In genomic region chr11:16169946-16170345, GRCh38 we compare ENCODE assay signal across 1 cellular context.
TF ChIP-seq lines count a peak whose summit lies in the region.

No MANE protein-coding gene starts in this region.

TF ChIP-seq in IMR-90, 13 proteins besides CTCF, POLR2A, EP300 and RAD21:
- no peak for TF ChIP-seq FOS (IDR thresholded peaks at IDR 0.05; ENCODE audit: low read depth, low read length)
- TF ChIP-seq ELK1 (IDR thresholded peaks at IDR 0.05; ENCODE audit: borderline replicate concordance, low read depth, low read length): no peak
- TF ChIP-seq MXI1 (IDR thresholded peaks at IDR 0.05; ENCODE audit: borderline replicate concordance, low read depth, low read length): no peak
- TF ChIP-seq MAFK (IDR thresholded peaks at IDR 0.05; ENCODE audit: low read depth, low read length): no peak
- no peak for TF ChIP-seq USF2 (IDR thresholded peaks at IDR 0.05; ENCODE audit: low read depth, low read length)
- no peak for TF ChIP-seq MAZ (IDR thresholded peaks at IDR 0.05; ENCODE audit: borderline replicate concordance, low read depth, low read length)
- TF ChIP-seq RFX5 (IDR thresholded peaks at IDR 0.05; ENCODE audit: low read depth, low read length): no peak
- TF ChIP-seq CHD1 (IDR thresholded peaks at IDR 0.05; ENCODE audit: low read depth, low read length): no peak
- no peak for TF ChIP-seq NFE2L2 (IDR thresholded peaks at IDR 0.05; ENCODE audit: low read depth, low read length)
- no peak for TF ChIP-seq BHLHE40 (IDR thresholded peaks at IDR 0.05; ENCODE audit: low read depth, low read length)
- TF ChIP-seq SMC3 (IDR thresholded peaks at IDR 0.05; ENCODE audit: low read depth, low read length): no peak
